In the genomic region with DNA sequence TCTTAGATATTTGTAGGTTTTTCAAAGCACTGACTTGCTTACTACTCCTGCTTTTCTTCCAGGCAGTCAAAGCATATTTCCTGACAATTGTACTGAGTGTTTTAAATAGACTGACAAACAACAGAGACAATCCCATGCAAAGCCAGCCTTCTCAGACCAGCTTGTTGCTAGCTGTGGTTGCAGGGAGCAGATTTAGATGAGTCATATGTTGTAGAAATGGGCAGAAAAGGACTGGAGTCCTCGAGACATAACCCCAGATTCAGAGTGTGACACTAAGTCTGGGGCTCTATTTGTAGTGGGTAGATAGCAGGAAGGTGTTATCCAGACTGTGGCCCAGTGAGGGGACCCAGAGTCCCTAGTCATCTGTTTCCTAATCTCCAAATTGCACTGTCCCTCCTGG, we compare ENCODE assay signal across 1 cellular context.
TF ChIP-seq lines count a peak whose summit lies in the region.

No MANE protein-coding gene starts in this region.

TF ChIP-seq in GM12878, 131 proteins besides CTCF, POLR2A, EP300 and RAD21 (continued from another document):
- no peak for TF ChIP-seq E2F8 (IDR thresholded peaks at IDR 0.05; ENCODE audit: low read depth, partially characterized antibody)
- no peak for TF ChIP-seq MAX (IDR thresholded peaks at IDR 0.05; ENCODE audit: low read depth, low read length)
- TF ChIP-seq GABPA (IDR thresholded peaks at IDR 0.05; ENCODE audit: low read depth): no peak
- TF ChIP-seq RFX5 (IDR thresholded peaks at IDR 0.05; ENCODE audit: low read depth, low read length): no peak
